9 cellular contexts compared by ENCODE assay signal in genomic region chr17:14201087-14201486, GRCh38. TPM values are rescaled to one million over a fixed set of nuclear protein-coding genes. Genes with fewer than 3 reads are reported as not detected.
DNase-seq lines count a peak whose midpoint lies in the region; ATAC-seq and TF ChIP-seq lines count a peak whose summit lies in the region.
"Had no signal": no experiment of that assay in that cellular context is flagged by ENCODE, and none has a peak within 500 bp of the region (broad histone marks: within the 10 kb centered on the region; RNA-seq: fewer than 3 reads in every experiment).

No MANE protein-coding gene starts in this region.

- H3K4me3 ChIP-seq in effector memory CD4-positive, alpha-beta T cell (ENCODE audit: insufficient read depth, low read depth, low read length, poor library complexity, severe bottlenecking), result no peak overlapping the region
- no peak overlapping the region for H3K4me3 ChIP-seq in heart left ventricle

- H2BK12ac ChIP-seq in H9 (ENCODE audit: insufficient read length, low read depth, low read length), result no peak overlapping the region

- H2AFZ ChIP-seq in H9 (ENCODE audit: low read length), result no peak overlapping the region

- H2BK20ac ChIP-seq in H9 (ENCODE audit: low read depth, low read length, poor library complexity, severe bottlenecking), result no peak overlapping the region

- H4K91ac ChIP-seq in H9 (ENCODE audit: insufficient read length, low read depth, low read length), result no peak overlapping the region

- peak overlapping the region in 2 of 3 experiments; percentile 21 to 44; a peak in 1 of 7 replicates for H3K27ac Mint-ChIP-seq in H9

- no peaks in the 10 kb centered on the region for H3K27me3 Mint-ChIP-seq in H9 (ENCODE audit: low read depth)

- no peaks in the 10 kb centered on the region for H4K20me1 ChIP-seq in H9 (ENCODE audit: control insufficient read depth, insufficient read depth, insufficient read length)

- TF ChIP-seq CTCF in H9 (conservative IDR thresholded peaks at IDR 0.05) (no peak), VCaP (conservative IDR thresholded peaks at IDR 0.05) (no peak), heart left ventricle (IDR thresholded peaks at IDR 0.05) (no peak)

- H3K23me2 ChIP-seq in H9 (ENCODE audit: insufficient read length, low read depth, low read length, poor library complexity, severe bottlenecking), result no peaks in the 10 kb centered on the region

- no peak overlapping the region for H4K5ac ChIP-seq in H9 (ENCODE audit: insufficient read length, low read depth, low read length)

- no peaks in the 10 kb centered on the region for H3K4me1 ChIP-seq in H9 (ENCODE audit: insufficient read depth, low read length)
- peaks cover 91% of the 10 kb centered on the region for H3K4me1 ChIP-seq in effector memory CD4-positive, alpha-beta T cell (ENCODE audit: control insufficient read depth, insufficient read depth, low read length, poor library complexity, severe bottlenecking)
- peaks cover 3 to 91% (median 20%) of the 10 kb centered on the region in 12 donors for H3K4me1 ChIP-seq in heart left ventricle

- no peak overlapping the region for H4K8ac ChIP-seq in H9 (replicated peaks; ENCODE audit: insufficient read length, low read depth, low read length)

- H3K23ac ChIP-seq in H9 (ENCODE audit: insufficient read length, low read depth, low read length), result no peak overlapping the region

- no peak overlapping the region for H2BK120ac ChIP-seq in H9 (ENCODE audit: low read depth, low read length, poor library complexity, severe bottlenecking)

- no peak overlapping the region for H3K56ac ChIP-seq in H9 (ENCODE audit: insufficient read length, low read depth, low read length)

- intact Hi-C loops in heart left ventricle (cut with DNase I), result loop anchor here in 5 of 10 donors (10.0 kb wide), 5 partner anchors 106 to 606 kb away; partner anchors contain the start of gene COX10 (in 1 of the 5)

- no peaks in the 10 kb centered on the region for H3K79me2 ChIP-seq in H9 (ENCODE audit: insufficient read depth, low read length)

- no peak overlapping the region for H3K14ac ChIP-seq in H9 (ENCODE audit: insufficient read depth, low read length)

- H3K4me3 Mint-ChIP-seq in H9, result no peak overlapping the region

- no peak overlapping the region for H2BK5ac ChIP-seq in H9 (ENCODE audit: insufficient read length, low read length)

- H3T11ph ChIP-seq in H9 (ENCODE audit: low read length), result no peak overlapping the region

- ATAC-seq in heart left ventricle (no peak), GM19397 (IDR thresholded peaks at IDR 0.05; ENCODE audit: unreplicated experiment) (no peak)

- H3K4me1 Mint-ChIP-seq in H9, result peaks cover 9 to 18% of the 10 kb centered on the region in 2 experiments

- H3K79me1 ChIP-seq in H9 (ENCODE audit: insufficient read depth, low read depth, low read length, poor library complexity, severe bottlenecking), result no peaks in the 10 kb centered on the region

- H3K27me3 ChIP-seq in H9 (ENCODE audit: insufficient read depth, low read length) (no peaks in the 10 kb centered on the region), heart left ventricle (no peaks in the 10 kb centered on the region)
- H3K27me3 ChIP-seq in effector memory CD4-positive, alpha-beta T cell (replicated peaks; ENCODE audit: control insufficient read depth, insufficient read depth, low read length, poor library complexity, severe bottlenecking), result no peaks in the 10 kb centered on the region

- H3K18ac ChIP-seq in H9 (ENCODE audit: insufficient read length, low read depth, low read length), result no peak overlapping the region

- no peak overlapping the region for H2BK15ac ChIP-seq in H9 (ENCODE audit: low read depth, low read length)

- H3K9me3 ChIP-seq in H9 (ENCODE audit: control insufficient read depth, low read depth, low read length) (no peaks in the 10 kb centered on the region), heart left ventricle (no peaks in the 10 kb centered on the region)
- H3K9me3 ChIP-seq in effector memory CD4-positive, alpha-beta T cell (ENCODE audit: control insufficient read depth, low read length), result no peaks in the 10 kb centered on the region

- no peak for TF ChIP-seq POLR2A in heart left ventricle (IDR thresholded peaks at IDR 0.05)

- no CpG with 5 or more reads among the region's 2 CpGs for WGBS in H9 (ENCODE audit: extremely low coverage, insufficient read length, low lambda C conversion rate)
- WGBS in heart left ventricle, 4 donors, result 45 to 58% (median 53%) methylated on average over 2 of the region's 2 CpGs

- H3K9me3 Mint-ChIP-seq in H9, result no peaks in the 10 kb centered on the region; a peak in 1 of 5 replicates

- no peak overlapping the region for H3K9ac ChIP-seq in H9 (ENCODE audit: extremely low read depth, insufficient read length, low read length)

- DNase-seq in H9 (no peak), NK-92 (lab: John Stamatoyannopoulos, UW; ENCODE audit: unreplicated experiment) (no peak), heart left ventricle (no peak)
- DNase-seq in effector memory CD4-positive, alpha-beta T cell, result peak; percentile 29 to 58 (median 39)
- DNase-seq in stimulated activated CD4-positive, alpha-beta T cell treated with anti-CD3 and anti-CD28 coated beads, Interleukin-2, amount 100 ng/mL, for 4 hours (ENCODE audit: low read depth), result peak; percentile 23

- no peaks in the 10 kb centered on the region for H3K36me3 ChIP-seq in effector memory CD4-positive, alpha-beta T cell (ENCODE audit: control insufficient read depth, insufficient read depth, low read length)
- H3K36me3 ChIP-seq in heart left ventricle, result peaks cover 0 to 6% (median 0%) of the 10 kb centered on the region in 9 donors

- no peak overlapping the region for H3K4ac ChIP-seq in H9 (ENCODE audit: low read depth, low read length)

- no peak overlapping the region for H3K4me2 ChIP-seq in H9 (ENCODE audit: insufficient read depth, insufficient read length, low read length)

- H3K36me3 Mint-ChIP-seq in H9 (ENCODE audit: insufficient read depth in 1 of 3, low read depth in 3 of 3), result no peaks in the 10 kb centered on the region; a peak in 2 of 7 replicates

- H2AK5ac ChIP-seq in H9 (ENCODE audit: insufficient read length, low read length), result no peak overlapping the region

- no peak overlapping the region for H3K27ac ChIP-seq in H9 (ENCODE audit: insufficient read length, low read depth, low read length)
- peak overlapping the region; percentile 25 for H3K27ac ChIP-seq in VCaP
- peak overlapping the region; percentile 76 for H3K27ac ChIP-seq in effector memory CD4-positive, alpha-beta T cell (ENCODE audit: insufficient read depth, low read length, poor library complexity, severe bottlenecking)
- H3K27ac ChIP-seq in heart left ventricle, result peak overlapping the region in 3 of 12 donors; percentile 22 to 78 (median 49)

RNA-seq across cellular contexts. Expression of gene CDRT15, which starts 35.6 kb away (rescaled TPM):
- total RNA-seq in H9 (2021) (not detected in 2 replicates), heart left ventricle (not detected)
- polyA plus RNA-seq in heart left ventricle, result not detected
- total RNA-seq: dermis microvascular lymphatic vessel endothelial cell, pulmonary artery endothelial cell had no signal

Comparison
In these comparisons a context has a peak if more than half of its experiments do, and no peak if none do; other contexts are left out.
1. DNase-seq: peak in effector memory CD4-positive, alpha-beta T cell (3 of 3) and stimulated activated CD4-positive, alpha-beta T cell treated with anti-CD3 and anti-CD28 coated beads, Interleukin-2, amount 100 ng/mL, for 4 hours (single experiment); none in H9 (single experiment), NK-92 (single experiment) and heart left ventricle (0 of 5).